ENCODE assay signal across 8 cellular contexts in genomic region chr15:68843425-68844311, GRCh38. TPM values are rescaled to one million over a fixed set of nuclear protein-coding genes. Genes with fewer than 3 reads are reported as not detected.
A peak's percentile ranks its signal among the peaks of the same experiment; 100 is the strongest.
DNase-seq lines count a peak whose midpoint lies in the region; ATAC-seq and TF ChIP-seq lines count a peak whose summit lies in the region.

No MANE protein-coding gene starts in this region.

- no peaks in the 10 kb centered on the region for H3K36me3 ChIP-seq in cardiac muscle cell
- H3K36me3 ChIP-seq in gastrocnemius medialis = no peaks in the 10 kb centered on the region

- intact Hi-C loops in gastrocnemius medialis (cut with DNase I; ENCODE audit: low total_unique reads) = no loop called here

- peak overlapping the region; percentile 21 for H3K4me3 ChIP-seq in cardiac muscle cell
- H3K4me3 ChIP-seq in gastrocnemius medialis = peak overlapping the region in 3 of 4 donors; percentile 20 to 52 (median 39)

- H3K27ac ChIP-seq in cardiac muscle cell = no peak overlapping the region
- no peak overlapping the region for H3K27ac ChIP-seq in gastrocnemius medialis

- no peak for TF ChIP-seq EP300 in Ishikawa (IDR thresholded peaks at IDR 0.05; ENCODE audit: borderline replicate concordance)

- H3K9me3 ChIP-seq in cardiac muscle cell (ENCODE audit: low read depth) = no peaks in the 10 kb centered on the region
- H3K9me3 ChIP-seq in gastrocnemius medialis = no peaks in the 10 kb centered on the region

- in situ Hi-C loops in gastrocnemius medialis (cut with MboI; ENCODE audit: low sequenced_read_pairs in 4 of 4) = no loop called here

- ATAC-seq in gastrocnemius medialis = no peak
- ATAC-seq in HG03571 (IDR thresholded peaks at IDR 0.05; ENCODE audit: unreplicated experiment) = no peak

- H3K4me1 ChIP-seq in cardiac muscle cell (ENCODE audit: low read depth) (no peaks in the 10 kb centered on the region), gastrocnemius medialis (peaks cover 0 to 6% of the 10 kb centered on the region in 2 donors)

- peaks cover 48% of the 10 kb centered on the region for H3K27me3 ChIP-seq in cardiac muscle cell
- peaks cover 35 to 51% (median 47%) of the 10 kb centered on the region in 3 donors for H3K27me3 ChIP-seq in gastrocnemius medialis

- TF ChIP-seq RAD21 in Ishikawa (IDR thresholded peaks at IDR 0.05; ENCODE audit: low read depth) = no peak

- DNase-seq in AG08395 (ENCODE audit: low spot score) (peak; percentile 3), cardiac muscle cell (ENCODE audit: low read depth in 1 of 2, low spot score in 1 of 2) (peak; percentile 27 to 69), gastrocnemius medialis (no peak), NOMO-1 treated with dmso at 0.1 percent for 144 hours (lab: John Stamatoyannopoulos, UW; ENCODE audit: unreplicated experiment) (no peak), LoVo (ENCODE audit: low spot score) (no peak)
- peak; percentile 44 for DNase-seq in activated T-cell treated with anti-CD3 and anti-CD28 coated beads, Interleukin-2, amount 50 U/mL, for 1 hour

- TF ChIP-seq CTCF in cardiac muscle cell (IDR thresholded peaks at IDR 0.05; ENCODE audit: low read depth, low read length) (no peak), gastrocnemius medialis (IDR thresholded peaks at IDR 0.05 in 4 of 5, conservative IDR thresholded peaks at IDR 0.05 in 1 of 5) (no peak)

- TF ChIP-seq POLR2A in gastrocnemius medialis (IDR thresholded peaks at IDR 0.05) = no peak

TF ChIP-seq in Ishikawa, 13 proteins besides CTCF, POLR2A, EP300 and RAD21:
- no peak for TF ChIP-seq FOXM1 (IDR thresholded peaks at IDR 0.05; ENCODE audit: borderline replicate concordance, low read depth)
- TF ChIP-seq YY1 (IDR thresholded peaks at IDR 0.05; ENCODE audit: low read depth) = no peak
- TF ChIP-seq TAF1 (IDR thresholded peaks at IDR 0.05; ENCODE audit: low read depth) = no peak
- TF ChIP-seq TCF12 (IDR thresholded peaks at IDR 0.05; ENCODE audit: low read depth) = no peak
- TF ChIP-seq EGR1 (IDR thresholded peaks at IDR 0.05) = no peak; the same call in 1 of the 2 replicates
- TF ChIP-seq MAX (IDR thresholded peaks at IDR 0.05) = peak; percentile 38
- TF ChIP-seq ZBTB7A (IDR thresholded peaks at IDR 0.05; ENCODE audit: low read depth) = no peak
- no peak for TF ChIP-seq USF1 (IDR thresholded peaks at IDR 0.05)
- no peak for TF ChIP-seq CREB1 (IDR thresholded peaks at IDR 0.05; ENCODE audit: low read depth)

RNA-seq across cellular contexts. Expression of gene ANP32A, which starts 23.0 kb away (rescaled TPM):
- total RNA-seq in cardiac muscle cell (140 and 144 TPM in 2 replicates), gastrocnemius medialis (10 to 100 TPM; 27.1 to 55.8 (median 50.6) TPM)
- 278 and 318 TPM in 2 replicates for polyA plus RNA-seq in cardiac muscle cell

Comparison
In these comparisons a context has a peak if more than half of its experiments do, and no peak if none do; other contexts are left out.
1. DNase-seq: peak in AG08395 (single experiment), activated T-cell treated with anti-CD3 and anti-CD28 coated beads, Interleukin-2, amount 50 U/mL, for 1 hour (single experiment) and cardiac muscle cell (2 of 2); none in gastrocnemius medialis (0 of 2), NOMO-1 treated with dmso at 0.1 percent for 144 hours (single experiment) and LoVo (single experiment).